In the genomic region with DNA sequence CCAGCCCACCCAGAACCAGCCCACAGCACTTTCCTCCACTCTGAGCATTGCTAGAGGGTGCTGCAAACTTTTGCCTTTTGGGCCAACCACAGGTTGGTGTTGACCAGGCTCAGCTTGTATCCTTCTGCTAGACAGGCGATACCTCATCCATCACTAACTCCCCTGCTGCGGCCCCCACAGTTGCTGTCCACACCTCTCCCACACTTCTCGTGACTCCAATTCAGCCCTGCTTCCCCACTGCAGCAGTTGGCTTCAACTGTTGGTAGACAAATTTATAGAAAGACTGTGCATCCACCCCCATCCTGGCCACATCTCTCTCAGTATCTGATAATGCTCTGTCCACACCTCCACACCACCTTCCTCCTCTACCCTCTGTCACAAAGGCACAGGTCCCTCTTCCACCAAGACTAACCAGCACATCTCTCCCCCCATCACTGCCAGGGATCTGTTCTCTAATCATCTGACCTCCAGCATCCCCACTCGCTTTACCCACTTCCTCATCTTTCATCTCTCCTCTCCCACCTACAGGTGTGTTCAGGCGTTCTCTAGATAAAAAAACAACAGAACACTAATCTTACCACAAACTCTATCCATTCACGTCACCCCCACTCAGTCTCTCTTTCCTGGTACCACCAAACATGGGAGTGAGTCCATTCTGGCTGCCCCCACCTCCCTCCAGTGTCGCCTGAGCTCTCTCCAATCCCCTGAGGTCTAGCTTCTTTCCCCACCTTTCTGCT, we compare ENCODE assay signal across 11 cellular contexts. TPM values are rescaled to one million over a fixed set of nuclear protein-coding genes. Genes with fewer than 3 reads are reported as not detected.
A peak's percentile ranks its signal among the peaks of the same experiment; 100 is the strongest.
DNase-seq lines count a peak whose midpoint lies in the region; ATAC-seq and TF ChIP-seq lines count a peak whose summit lies in the region.
"Had no signal": no experiment of that assay in that cellular context is flagged by ENCODE, and none has a peak within 500 bp of the region (broad histone marks: within the 10 kb centered on the region; RNA-seq: fewer than 3 reads in every experiment).

No MANE protein-coding gene starts in this region.

- no peak overlapping the region for H3K27ac ChIP-seq in CD4-positive, CD25-positive, alpha-beta regulatory T cell (ENCODE audit: insufficient read depth, low read length, poor library complexity, severe bottlenecking)
- peak overlapping the region; percentile 8; the same call in 1 of the 2 replicates for H3K27ac ChIP-seq in WERI-Rb-1
- no peak overlapping the region for H3K27ac ChIP-seq in upper lobe of left lung

- no peak for TF ChIP-seq CTCF in GM13977 (IDR thresholded peaks at IDR 0.05; ENCODE audit: extremely low read depth, insufficient read depth, missing control alignments)
- no peak for TF ChIP-seq CTCF in WERI-Rb-1 (IDR thresholded peaks at IDR 0.05; ENCODE audit: low read depth, low read length)
- TF ChIP-seq CTCF in upper lobe of left lung (IDR thresholded peaks at IDR 0.05), result no peak

- no peaks in the 10 kb centered on the region for H3K27me3 Mint-ChIP-seq in CD4-positive, CD25-positive, alpha-beta regulatory T cell

- 79 to 84% methylated on average over 7 of the region's 7 CpGs for WGBS in upper lobe of left lung, 2 donors

- H3K9me3 Mint-ChIP-seq in CD4-positive, CD25-positive, alpha-beta regulatory T cell, result peaks cover 0 to 1% (median 0%) of the 10 kb centered on the region in 7 donors

- TF ChIP-seq POLR2A in upper lobe of left lung (IDR thresholded peaks at IDR 0.05), result no peak

- no peak overlapping the region for H3K4me3 ChIP-seq in CD4-positive, CD25-positive, alpha-beta regulatory T cell (ENCODE audit: low read depth, low read length)
- H3K4me3 ChIP-seq in WERI-Rb-1 (ENCODE audit: low read depth, low read length) (no peak overlapping the region), upper lobe of left lung (no peak overlapping the region)

- H3K9me3 ChIP-seq in CD4-positive, CD25-positive, alpha-beta regulatory T cell (ENCODE audit: control insufficient read depth in 2 of 2, low read length in 2 of 2), result no peaks in the 10 kb centered on the region
- H3K9me3 ChIP-seq in WERI-Rb-1 (ENCODE audit: severe bottlenecking) (no peaks in the 10 kb centered on the region), upper lobe of left lung (no peaks in the 10 kb centered on the region)

- H3K27me3 ChIP-seq in CD4-positive, CD25-positive, alpha-beta regulatory T cell (ENCODE audit: control insufficient read depth, insufficient read depth, low read length), result no peaks in the 10 kb centered on the region
- H3K27me3 ChIP-seq in WERI-Rb-1 (ENCODE audit: insufficient read depth, low read depth, severe bottlenecking), result no peaks in the 10 kb centered on the region
- no peaks in the 10 kb centered on the region for H3K27me3 ChIP-seq in upper lobe of left lung

- in situ Hi-C loops in GM13977 (cut with MboI; ENCODE audit: low pct_unique_long_range_greater_than_20kb, low sequenced_read_pairs, unreplicated experiment), result no loop called here

- H3K4me1 Mint-ChIP-seq in CD4-positive, CD25-positive, alpha-beta regulatory T cell, result peaks cover 0 to 14% (median 7%) of the 10 kb centered on the region in 4 donors

- peak overlapping the region in 1 of 4 donors; percentile 38 for H3K4me3 Mint-ChIP-seq in CD4-positive, CD25-positive, alpha-beta regulatory T cell

- peak in 1 of 3 donors; percentile 60 for DNase-seq in CD4-positive, CD25-positive, alpha-beta regulatory T cell
- DNase-seq in GM13977 (ENCODE audit: low spot score) (peak; percentile 12), WERI-Rb-1 (no peak), left kidney (ENCODE audit: low read depth, low spot score) (peak; percentile 67), upper lobe of left lung (no peak), NOMO-1 treated with DMSO at 0.1 percent for 48 hours (lab: John Stamatoyannopoulos, UW; ENCODE audit: unreplicated experiment) (no peak)
- DNase-seq in activated effector memory CD4-positive, alpha-beta T cell treated with anti-CD3 and anti-CD28 coated beads, Interleukin-2, amount 50 U/mL, for 16 hours, result no peak
- DNase-seq: DMS79, NCI-H2029 treated with DMSO at 0.1 percent for 48 hours, NCI-H748 treated with DMSO at 0.1 percent for 48 hours had no signal

- H3K4me1 ChIP-seq in CD4-positive, CD25-positive, alpha-beta regulatory T cell (ENCODE audit: control insufficient read depth, insufficient read depth, low read length, poor library complexity, severe bottlenecking), result no peaks in the 10 kb centered on the region
- no peaks in the 10 kb centered on the region for H3K4me1 ChIP-seq in upper lobe of left lung

- ATAC-seq in CD4-positive, CD25-positive, alpha-beta regulatory T cell (ENCODE audit: low read depth in 2 of 2), result peak; percentile 68 to 73
- no peak for ATAC-seq in upper lobe of left lung (ENCODE audit: low FRiP score in 2 of 2)
- ATAC-seq in HG03196 (IDR thresholded peaks at IDR 0.05; ENCODE audit: unreplicated experiment), result no peak

- no peaks in the 10 kb centered on the region for H3K36me3 Mint-ChIP-seq in CD4-positive, CD25-positive, alpha-beta regulatory T cell

- H3K36me3 ChIP-seq in CD4-positive, CD25-positive, alpha-beta regulatory T cell (ENCODE audit: control insufficient read depth, insufficient read depth, low read length), result no peaks in the 10 kb centered on the region
- H3K36me3 ChIP-seq in WERI-Rb-1 (no peaks in the 10 kb centered on the region; the same call in 1 of the 2 replicates), upper lobe of left lung (peaks cover 0 to 27% (median 7%) of the 10 kb centered on the region in 4 donors)

- TF ChIP-seq EP300 in upper lobe of left lung (IDR thresholded peaks at IDR 0.05), result no peak

- peak overlapping the region; percentile 12 to 84 (median 57) for H3K27ac Mint-ChIP-seq in CD4-positive, CD25-positive, alpha-beta regulatory T cell

RNA-seq across cellular contexts. Expression of a gene that starts 15.8 kb away (rescaled TPM):
- total RNA-seq in CD4-positive, CD25-positive, alpha-beta regulatory T cell, result 21.3 TPM
- polyA plus RNA-seq in CD4-positive, CD25-positive, alpha-beta regulatory T cell, result 10 to 100 TPM in 3 of 4 donors, 1 to 10 TPM in 1; 8.2 to 17.5 (median 12.7) TPM
- total RNA-seq in upper lobe of left lung, result 10 to 100 TPM; 11.0 to 27.4 (median 21.1) TPM

RNA-seq across cellular contexts. Expression of a gene that starts 24.7 kb away (rescaled TPM):
- 41.2 TPM for total RNA-seq in CD4-positive, CD25-positive, alpha-beta regulatory T cell
- 1 to 10 TPM in 2 of 4 donors, under 1 TPM in 2; 0.89 to 2.2 (median 1.4) TPM for polyA plus RNA-seq in CD4-positive, CD25-positive, alpha-beta regulatory T cell
- 10 to 100 TPM; 28.9 to 65.9 (median 33.5) TPM for total RNA-seq in upper lobe of left lung

RNA-seq across cellular contexts. Expression of a gene that starts 34.7 kb away (rescaled TPM):
- 69.3 TPM for total RNA-seq in CD4-positive, CD25-positive, alpha-beta regulatory T cell
- polyA plus RNA-seq in CD4-positive, CD25-positive, alpha-beta regulatory T cell, result 10 to 100 TPM; 70.6 to 89.9 (median 88.7) TPM
- 10 to 100 TPM; 46.1 to 88.2 (median 66.6) TPM for total RNA-seq in upper lobe of left lung

Comparison
In these comparisons a context has a peak if more than half of its experiments do, and no peak if none do; other contexts are left out.
1. ATAC-seq: peak in CD4-positive, CD25-positive, alpha-beta regulatory T cell (2 of 2); none in upper lobe of left lung (0 of 2) and HG03196 (single experiment).
2. DNase-seq: peak in GM13977 (single experiment) and left kidney (single experiment); none in WERI-Rb-1 (single experiment), activated effector memory CD4-positive, alpha-beta T cell treated with anti-CD3 and anti-CD28 coated beads, Interleukin-2, amount 50 U/mL, for 16 hours (single experiment), upper lobe of left lung (0 of 2) and NOMO-1 treated with DMSO at 0.1 percent for 48 hours (single experiment).